In the genomic region with DNA sequence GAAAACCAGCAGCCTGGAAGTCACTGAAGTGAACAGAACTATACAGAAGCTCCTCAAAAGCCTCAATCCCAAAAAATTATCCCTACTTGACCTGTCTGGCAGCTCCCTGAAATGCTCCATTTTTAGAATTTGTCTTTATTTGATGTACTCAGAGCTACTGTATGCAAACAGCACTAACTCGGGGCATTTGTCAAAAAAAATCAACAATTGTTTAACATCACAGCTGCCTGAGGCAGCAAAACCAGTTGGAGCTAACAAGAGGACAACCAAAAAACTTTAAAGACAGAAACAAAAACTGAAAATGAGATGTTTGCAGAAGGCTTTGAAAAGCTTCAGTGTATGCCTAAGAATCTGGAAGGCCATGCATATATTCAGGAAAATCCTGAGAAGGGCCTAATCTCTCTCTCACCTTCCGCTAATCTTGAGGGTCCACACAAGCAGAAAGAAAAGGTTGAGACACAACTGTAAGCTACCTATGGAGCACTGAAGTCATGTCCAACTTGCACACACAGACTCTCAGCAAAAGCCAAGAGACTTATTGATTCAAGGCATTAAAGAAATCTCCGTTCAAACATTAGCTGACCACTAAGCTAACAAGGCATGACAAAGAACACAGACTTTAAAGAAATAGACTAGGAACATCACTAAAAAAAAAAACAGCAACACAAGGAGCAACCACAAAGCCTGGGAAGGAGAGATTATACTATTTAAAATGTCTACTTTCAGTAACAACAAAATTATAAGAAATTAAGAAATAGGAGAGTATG, we compare ENCODE assay signal across 22 cellular contexts.
"Had no signal": no experiment of that assay in that cellular context is flagged by ENCODE, and none has a peak within 500 bp of the region (broad histone marks: within the 10 kb centered on the region; RNA-seq: fewer than 3 reads in every experiment).

No MANE protein-coding gene starts in this region.

- FAIRE-seq: endometrium had no signal

- DNase-seq: activated B cell treated with CpG ODN at 0.5 μM for 24 hours; activated CD4-positive, alpha-beta memory T cell treated with anti-CD3 and anti-CD28 coated beads for 36 hours; activated CD4-positive, alpha-beta T cell treated with anti-CD3 and anti-CD28 coated beads for 4 hours; activated CD8-positive, alpha-beta memory T cell treated with anti-CD3 and anti-CD28 coated beads, Interleukin-2, amount 10 ng/mL, durations not matched to agents 7 days and 5 days; activated naive CD4-positive, alpha-beta T cell treated with Interleukin-2 at 50 U/mL for 16 hours; activated naive CD8-positive, alpha-beta T cell treated with anti-CD3 and anti-CD28 coated beads, Interleukin-2, amount 50 U/mL, for 24 hours; anterior cingulate cortex; brain microvascular endothelial cell; colonic mucosa; heart left ventricle; immature natural killer cell; stimulated activated CD4-positive, alpha-beta T cell treated with anti-CD3 and anti-CD28 coated beads, Interleukin-4, amount 100 ng/mL, for 4 hours; T-helper 2 cell; testis; upper lobe of left lung had no signal

- H3K4me3 Mint-ChIP-seq: activated B cell treated with CpG ODN at 0.5 μM for 24 hours; activated CD4-positive, alpha-beta memory T cell treated with anti-CD3 and anti-CD28 coated beads for 36 hours; activated CD8-positive, alpha-beta memory T cell treated with anti-CD3 and anti-CD28 coated beads, Interleukin-2, amount 10 ng/mL, durations not matched to agents 7 days and 5 days; activated naive CD8-positive, alpha-beta T cell treated with anti-CD3 and anti-CD28 coated beads, Interleukin-2, amount 50 U/mL, for 24 hours; central memory CD8-positive, alpha-beta T cell; immature natural killer cell; natural killer cell treated with Interleukin-12 subunit alpha and Interleukin-12 subunit beta and Interleukin-15 and Interleukin-18, amount 100 ng/mL, for 72 hours; stimulated activated memory B cell treated with anti-CD40 and anti-IgM and Interleukin-4, amounts not matched to agents 10 μg/mL and 1 μg/mL and 100 μg/mL, for 72 hours had no signal

- H3K36me3 ChIP-seq: brain microvascular endothelial cell, colonic mucosa had no signal

- H3K27ac ChIP-seq: brain microvascular endothelial cell, colonic mucosa, gastroesophageal sphincter, heart left ventricle, spleen, testis, upper lobe of left lung had no signal

- H3K4me1 ChIP-seq: colonic mucosa, testis, upper lobe of left lung had no signal

- H3K27me3 Mint-ChIP-seq: activated B cell treated with CpG ODN at 0.5 μM for 24 hours; activated CD4-positive, alpha-beta memory T cell treated with anti-CD3 and anti-CD28 coated beads for 36 hours; activated CD8-positive, alpha-beta memory T cell treated with anti-CD3 and anti-CD28 coated beads, Interleukin-2, amount 10 ng/mL, durations not matched to agents 7 days and 5 days; activated naive CD8-positive, alpha-beta T cell treated with anti-CD3 and anti-CD28 coated beads, Interleukin-2, amount 50 U/mL, for 24 hours; central memory CD8-positive, alpha-beta T cell; natural killer cell treated with Interleukin-12 subunit alpha and Interleukin-12 subunit beta and Interleukin-15 and Interleukin-18, amount 100 ng/mL, for 72 hours; stimulated activated memory B cell treated with anti-CD40 and anti-IgM and Interleukin-4, amounts not matched to agents 10 μg/mL and 1 μg/mL and 100 μg/mL, for 72 hours had no signal

- H3K27me3 ChIP-seq: brain microvascular endothelial cell, colonic mucosa, gastroesophageal sphincter, heart left ventricle, spleen, testis, upper lobe of left lung had no signal

- H3K9me3 Mint-ChIP-seq: central memory CD8-positive, alpha-beta T cell had no signal

- H3K4me3 ChIP-seq: colonic mucosa, gastroesophageal sphincter, heart left ventricle, spleen, testis, upper lobe of left lung had no signal

- H3K9me3 ChIP-seq: colonic mucosa, testis had no signal

- H3K4me1 Mint-ChIP-seq: activated B cell treated with CpG ODN at 0.5 μM for 24 hours; activated CD8-positive, alpha-beta memory T cell treated with anti-CD3 and anti-CD28 coated beads, Interleukin-2, amount 10 ng/mL, durations not matched to agents 7 days and 5 days; stimulated activated memory B cell treated with anti-CD40 and anti-IgM and Interleukin-4, amounts not matched to agents 10 μg/mL and 1 μg/mL and 100 μg/mL, for 72 hours had no signal

- ATAC-seq: activated CD8-positive, alpha-beta memory T cell treated with anti-CD3 and anti-CD28 coated beads, Interleukin-2, amount 10 ng/mL, durations not matched to agents 7 days and 5 days; activated naive CD8-positive, alpha-beta T cell treated with anti-CD3 and anti-CD28 coated beads, Interleukin-2, amount 50 U/mL, for 24 hours; gastroesophageal sphincter; heart left ventricle; natural killer cell treated with Interleukin-12 subunit alpha and Interleukin-12 subunit beta and Interleukin-15 and Interleukin-18, amount 100 ng/mL, for 72 hours; stimulated activated memory B cell treated with anti-CD40 and anti-IgM and Interleukin-4, amounts not matched to agents 10 μg/mL and 1 μg/mL and 100 μg/mL, for 72 hours had no signal

- H3K27ac Mint-ChIP-seq: activated B cell treated with CpG ODN at 0.5 μM for 24 hours; activated CD4-positive, alpha-beta memory T cell treated with anti-CD3 and anti-CD28 coated beads for 36 hours; activated CD8-positive, alpha-beta memory T cell treated with anti-CD3 and anti-CD28 coated beads, Interleukin-2, amount 10 ng/mL, durations not matched to agents 7 days and 5 days; activated naive CD8-positive, alpha-beta T cell treated with anti-CD3 and anti-CD28 coated beads, Interleukin-2, amount 50 U/mL, for 24 hours; activated T-helper 2 cell treated with anti-CD3 and anti-CD28 coated beads, Interferon-gamma antibody, Interleukin-2, Interleukin-4, amounts not matched to agents 10 μg/mL and 5 μg/mL and 100 μg/mL, durations not matched to agents 14 hours and 24 hours and 36 hours; immature natural killer cell; natural killer cell treated with Interleukin-12 subunit alpha and Interleukin-12 subunit beta and Interleukin-15 and Interleukin-18, amount 100 ng/mL, for 72 hours; stimulated activated memory B cell treated with anti-CD40 and anti-IgM and Interleukin-4, amounts not matched to agents 10 μg/mL and 1 μg/mL and 100 μg/mL, for 72 hours had no signal
